ENCODE assay signal across 8 cellular contexts in genomic region chr11:114060402-114061052, GRCh38. TPM values are rescaled to one million over a fixed set of nuclear protein-coding genes. Genes with fewer than 3 reads are reported as not detected.
A peak's percentile ranks its signal among the peaks of the same experiment; 100 is the strongest.
DNase-seq lines count a peak whose midpoint lies in the region; ATAC-seq and TF ChIP-seq lines count a peak whose summit lies in the region.

No MANE protein-coding gene starts in this region.

- peaks cover 71% of the 10 kb centered on the region for H3K27me3 Mint-ChIP-seq in dendritic cell treated with granulocyte-macrophage colony-stimulating factor and Interleukin-4, amounts not matched to agents 40 ng/mL and 50 ng/mL, for 4 days

- ATAC-seq in HG03521 (IDR thresholded peaks at IDR 0.05; ENCODE audit: unreplicated experiment): no peak

- H3K4me1 ChIP-seq in suprapubic skin: peaks cover 48% of the 10 kb centered on the region

- no peak overlapping the region for H3K27ac ChIP-seq in SK-N-MC
- H3K27ac ChIP-seq in suprapubic skin: peak overlapping the region; percentile 94

- 0 to 1% methylated on average over 68 to 74 of the region's 78 CpGs for WGBS in lower leg skin, 2 donors
- WGBS in suprapubic skin: 0% methylated on average over 22 of the region's 78 CpGs

- peak; percentile 16 for DNase-seq in GM06990 (ENCODE audit: extremely low read depth, insufficient read length)
- DNase-seq in SK-N-MC (ENCODE audit: low read depth, low spot score): no peak
- DNase-seq in lower leg skin (ENCODE audit: low spot score in 2 of 2): peak in 1 of 2 donors; percentile 88
- DNase-seq in suprapubic skin (ENCODE audit: low spot score in 2 of 2): peak in 1 of 2 donors; percentile 80
- DNase-seq in mucosa of gallbladder (ENCODE audit: low spot score): no peak
- no peak for DNase-seq in germinal center (ENCODE audit: low spot score)

- H3K4me1 Mint-ChIP-seq in dendritic cell treated with granulocyte-macrophage colony-stimulating factor and Interleukin-4, amounts not matched to agents 40 ng/mL and 50 ng/mL, for 4 days (ENCODE audit: low read depth): peaks cover 33% of the 10 kb centered on the region

- H3K9ac ChIP-seq in SK-N-MC (ENCODE audit: insufficient read length): no peak overlapping the region

- H3K36me3 Mint-ChIP-seq in dendritic cell treated with granulocyte-macrophage colony-stimulating factor and Interleukin-4, amounts not matched to agents 40 ng/mL and 50 ng/mL, for 4 days (ENCODE audit: low read depth): peaks cover 9% of the 10 kb centered on the region

- TF ChIP-seq CTCF in GM06990 (IDR thresholded peaks at IDR 0.05; ENCODE audit: insufficient read depth, low read length, poor library complexity, severe bottlenecking) (no peak), lower leg skin (IDR thresholded peaks at IDR 0.05) (no peak), suprapubic skin (IDR thresholded peaks at IDR 0.05) (no peak)

- intact Hi-C loops in dendritic cell treated with granulocyte-macrophage colony-stimulating factor and Interleukin-4, amounts not matched to agents 40 ng/mL and 50 ng/mL, for 4 days (cut with micrococcal nuclease): no loop called here
- intact Hi-C loops in lower leg skin (cut with DNase I; ENCODE audit: low total_unique reads): loop anchor here (5.0 kb wide), 1 partner anchor 197 kb away; no protein-coding TSS in a partner anchor

- H3K4me3 Mint-ChIP-seq in dendritic cell treated with granulocyte-macrophage colony-stimulating factor and Interleukin-4, amounts not matched to agents 40 ng/mL and 50 ng/mL, for 4 days: peak overlapping the region; percentile 80

- TF ChIP-seq POLR2A in lower leg skin (IDR thresholded peaks at IDR 0.05) (no peak), suprapubic skin (IDR thresholded peaks at IDR 0.05) (no peak)

- H3K9me3 Mint-ChIP-seq in dendritic cell treated with granulocyte-macrophage colony-stimulating factor and Interleukin-4, amounts not matched to agents 40 ng/mL and 50 ng/mL, for 4 days: no peaks in the 10 kb centered on the region

- H3K27ac Mint-ChIP-seq in dendritic cell treated with granulocyte-macrophage colony-stimulating factor and Interleukin-4, amounts not matched to agents 40 ng/mL and 50 ng/mL, for 4 days: no peak overlapping the region

- TF ChIP-seq EP300 in suprapubic skin (IDR thresholded peaks at IDR 0.05): no peak

- H3K9me3 ChIP-seq in SK-N-MC (ENCODE audit: low read depth, low read length): no peaks in the 10 kb centered on the region
- no peaks in the 10 kb centered on the region for H3K9me3 ChIP-seq in suprapubic skin

- H3K4me3 ChIP-seq in GM06990 (replicated peaks; ENCODE audit: low read depth, low read length): peak overlapping the region; percentile 8; the same call in 1 of the 2 replicates
- peak overlapping the region; percentile 79 for H3K4me3 ChIP-seq in SK-N-MC
- peak overlapping the region; percentile 94 for H3K4me3 ChIP-seq in lower leg skin (ENCODE audit: low read depth, poor library complexity, severe bottlenecking)
- H3K4me3 ChIP-seq in suprapubic skin: peak overlapping the region; percentile 91

- H3K27me3 ChIP-seq in GM06990 (replicated peaks; ENCODE audit: control insufficient read depth, insufficient read depth, low read length) (peaks cover 4% of the 10 kb centered on the region), suprapubic skin (no peaks in the 10 kb centered on the region)

- H3K36me3 ChIP-seq in GM06990 (ENCODE audit: control insufficient read depth, insufficient read depth, low read length) (no peaks in the 10 kb centered on the region), SK-N-MC (ENCODE audit: insufficient read depth, low read length) (no peaks in the 10 kb centered on the region), suprapubic skin (peaks cover 26% of the 10 kb centered on the region)

RNA-seq across cellular contexts. Expression of gene ZBTB16, which starts 1.0 kb away (rescaled TPM):
- 100 to 1,000 TPM; 167 to 369 (median 233) TPM for total RNA-seq in lower leg skin
- total RNA-seq in suprapubic skin: 100 to 1,000 TPM; 142 to 474 (median 232) TPM
- total RNA-seq in mucosa of gallbladder: 85.4 TPM

Comparison
In these comparisons a context has a peak if more than half of its experiments do, and no peak if none do; other contexts are left out.
1. H3K4me3 ChIP-seq: peak in every context shown above with its lines; median percentile 94 in lower leg skin; 91 in suprapubic skin; 79 in SK-N-MC; 8 in GM06990.